Comparison of ENCODE assay signal across 19 cellular contexts in the genomic region with DNA sequence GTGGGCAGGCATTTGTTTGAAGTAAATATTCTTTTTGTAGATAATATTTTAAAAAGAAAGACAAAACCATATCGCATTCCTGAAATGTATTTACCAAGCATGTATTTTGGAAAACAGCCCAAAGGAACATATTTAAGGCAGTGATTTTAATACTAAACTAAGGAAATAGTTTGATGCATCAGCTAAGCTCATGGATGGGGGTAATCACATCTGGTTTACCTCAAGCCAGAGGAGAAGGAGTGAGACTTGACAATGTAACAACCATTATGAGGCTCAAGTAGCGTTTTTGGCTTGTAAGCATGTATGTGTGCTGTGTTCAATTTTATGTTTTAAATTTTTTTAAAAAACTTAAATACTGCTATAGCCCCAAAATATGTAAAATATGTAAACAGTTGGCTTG.
DNase-seq lines count a peak whose midpoint lies in the region; ATAC-seq, FAIRE-seq and TF ChIP-seq lines count a peak whose summit lies in the region.
"Had no signal": no experiment of that assay in that cellular context is flagged by ENCODE, and none has a peak within 500 bp of the region (broad histone marks: within the 10 kb centered on the region; RNA-seq: fewer than 3 reads in every experiment).

No MANE protein-coding gene starts in this region.

- no peaks in the 10 kb centered on the region for H3K27me3 ChIP-seq in SJSA1 (replicated peaks)
- no peaks in the 10 kb centered on the region for H3K27me3 ChIP-seq in hepatocyte

- no peak overlapping the region for H2AFZ ChIP-seq in hepatocyte
- H2AFZ ChIP-seq: GM23338 had no signal

- no peaks in the 10 kb centered on the region for H3K79me2 ChIP-seq in hepatocyte

- CTCF ChIA-PET in AG04449 (lab: Yijun Ruan, JAX) = no interaction called here

- POLR2A ChIA-PET in AG04449 (lab: Yijun Ruan, JAX) = no interaction called here

- no peak for ATAC-seq in GM18870 (IDR thresholded peaks at IDR 0.05; ENCODE audit: unreplicated experiment)
- ATAC-seq in GM21529 (IDR thresholded peaks at IDR 0.05; ENCODE audit: unreplicated experiment) = no peak
- ATAC-seq: GM23338, HepG2 had no signal

- H3K9me3 ChIP-seq in SJSA1 (replicated peaks) (no peaks in the 10 kb centered on the region), hepatocyte (ENCODE audit: low read depth) (no peaks in the 10 kb centered on the region)

- DNase-seq in AG04449 (ENCODE audit: low read depth, low spot score) (peak; percentile 7), SJSA1 (ENCODE audit: low read depth in 1 of 2, low spot score in 2 of 2) (no peak), amniotic epithelial cell (ENCODE audit: low read depth) (peak; percentile 13), hepatocyte (ENCODE audit: low spot score) (no peak), D721Med (ENCODE audit: insufficient read length, low spot score) (no peak), NCI-H2081 treated with DMSO at 0.1 percent for 48 hours (lab: John Stamatoyannopoulos, UW) (no peak)
- DNase-seq: C1 segment of cervical spinal cord; CD4-positive, alpha-beta T cell; COR-L47; DND-41; GF-D8; H7 had no signal

- H3K36me3 ChIP-seq in SJSA1 = no peaks in the 10 kb centered on the region
- no peaks in the 10 kb centered on the region for H3K36me3 ChIP-seq in hepatocyte (replicated peaks; ENCODE audit: insufficient read depth, low read depth)

- TF ChIP-seq CTCF in AG04449 (IDR thresholded peaks at IDR 0.05; ENCODE audit: insufficient read depth, low read length, missing control alignments) (no peak), hepatocyte (IDR thresholded peaks at IDR 0.05; ENCODE audit: poor library complexity) (no peak), D721Med (IDR thresholded peaks at IDR 0.05; ENCODE audit: insufficient read depth, missing control alignments) (no peak)

- H3K4me2 ChIP-seq in hepatocyte = peak overlapping the region; percentile 12
- H3K4me2 ChIP-seq: GM23338 had no signal

- H3K4me3 ChIP-seq in AG04449 (ENCODE audit: low read depth, low read length) (no peak overlapping the region), SJSA1 (no peak overlapping the region), hepatocyte (no peak overlapping the region)
- H3K4me3 ChIP-seq: GM23338 had no signal

- H3K9me2 ChIP-seq in hepatocyte (replicated peaks; ENCODE audit: insufficient read depth) = no peaks in the 10 kb centered on the region

- FAIRE-seq in D721Med (lab: Jason Lieb, UNC) = no peak
- FAIRE-seq: GM18507, HepG2, HTR-8/SVneo had no signal

- 59% methylated on average over 2 of the region's 2 CpGs for WGBS in hepatocyte (ENCODE audit: low lambda C conversion rate, missing lambda C conversion rate)

- peaks cover 7% of the 10 kb centered on the region for H3K4me1 ChIP-seq in SJSA1 (replicated peaks)
- H3K4me1 ChIP-seq in hepatocyte (ENCODE audit: insufficient read depth) = no peaks in the 10 kb centered on the region

- peak overlapping the region; percentile 5; the same call in 1 of the 2 replicates for H3K27ac ChIP-seq in SJSA1
- no peak overlapping the region for H3K27ac ChIP-seq in hepatocyte
- H3K27ac ChIP-seq: 22Rv1 had no signal

- no peaks in the 10 kb centered on the region for H4K20me1 ChIP-seq in hepatocyte (ENCODE audit: insufficient read depth, poor library complexity, severe bottlenecking)

Comparison
In these comparisons a context has a peak if more than half of its experiments do, and no peak if none do; other contexts are left out.
1. DNase-seq: peak in AG04449 (single experiment) and amniotic epithelial cell (single experiment); none in SJSA1 (0 of 2), hepatocyte (single experiment), D721Med (single experiment) and NCI-H2081 treated with DMSO at 0.1 percent for 48 hours (single experiment).